19 cellular contexts compared by ENCODE assay signal in genomic region chr1:43446881-43447835, GRCh38. TPM values are rescaled to one million over a fixed set of nuclear protein-coding genes. Genes with fewer than 3 reads are reported as not detected.
DNase-seq lines count a peak whose midpoint lies in the region; ATAC-seq, FAIRE-seq and TF ChIP-seq lines count a peak whose summit lies in the region.
"Had no signal": no experiment of that assay in that cellular context is flagged by ENCODE, and none has a peak within 500 bp of the region (broad histone marks: within the 10 kb centered on the region; RNA-seq: fewer than 3 reads in every experiment).

No MANE protein-coding gene starts in this region.

- peak; percentile 9 for FAIRE-seq in urothelium cell line (lab: Jason Lieb, UNC)
- no peak for FAIRE-seq in GM12892 (lab: Jason Lieb, UNC)
- FAIRE-seq: A549 had no signal

- DNase-seq in activated naive CD4-positive, alpha-beta T cell treated with anti-CD3 and anti-CD28 coated beads, Interleukin-2, amount 10 ng/mL, durations not matched to agents 7 days and 5 days, result peak; percentile 18
- no peak for DNase-seq in activated naive CD4-positive, alpha-beta T cell (lab: John Stamatoyannopoulos, UW)
- DNase-seq in lower lobe of right lung, result peak; percentile 24
- DNase-seq in urothelium cell line (ENCODE audit: low spot score), result no peak
- DNase-seq in GM12892 (ENCODE audit: insufficient read length), result no peak
- no peak for DNase-seq in foreskin melanocyte
- DNase-seq in stimulated activated CD4-positive, alpha-beta T cell treated with anti-CD3 and anti-CD28 coated beads, Interleukin-4, amount 100 ng/mL, for 24 hours, result no peak
- DNase-seq: activated T-cell treated with anti-CD3 and anti-CD28 coated beads, Interleukin-2, amount 50 U/mL, for 48 hours; left ventricle myocardium superior; NCI-H1105 treated with DMSO at 0.1 percent for 48 hours; NCI-H2029 treated with DMSO at 0.1 percent for 48 hours; SIG-M5; stimulated activated naive B cell treated with anti-CD40 and anti-IgM and Interleukin-4, amounts not matched to agents 10 μg/mL and 1 μg/mL and 100 μg/mL, for 72 hours had no signal

- CTCF ChIA-PET in activated naive CD4-positive, alpha-beta T cell treated with anti-CD3 and anti-CD28 coated beads, Interleukin-2, amount 10 ng/mL, durations not matched to agents 7 days and 5 days (lab: Charles Lee), result no interaction called here

- no peaks in the 10 kb centered on the region for H3K4me1 Mint-ChIP-seq in activated naive CD4-positive, alpha-beta T cell treated with anti-CD3 and anti-CD28 coated beads, Interleukin-2, amount 10 ng/mL, durations not matched to agents 7 days and 5 days
- H3K4me1 Mint-ChIP-seq: B cell had no signal

- no peaks in the 10 kb centered on the region for H3K9me3 Mint-ChIP-seq in activated naive CD4-positive, alpha-beta T cell treated with anti-CD3 and anti-CD28 coated beads, Interleukin-2, amount 10 ng/mL, durations not matched to agents 7 days and 5 days
- H3K9me3 Mint-ChIP-seq: dendritic cell treated with granulocyte-macrophage colony-stimulating factor and Interleukin-4, amounts not matched to agents 40 ng/mL and 50 ng/mL, for 4 days; stimulated activated naive B cell treated with anti-CD40 and anti-IgM and Interleukin-4, amounts not matched to agents 10 μg/mL and 1 μg/mL and 100 μg/mL, for 72 hours; T-cell had no signal

- TF ChIP-seq POLR2A in GM12892 (IDR thresholded peaks at IDR 0.05; ENCODE audit: low read depth, low read length), result no peak

- H3K36me3 ChIP-seq in lower lobe of right lung, result peaks cover 98% of the 10 kb centered on the region

- no peaks in the 10 kb centered on the region for H3K27me3 ChIP-seq in lower lobe of right lung (ENCODE audit: low read depth)
- H3K27me3 ChIP-seq: heart left ventricle had no signal

- H3K4me3 ChIP-seq in lower lobe of right lung, result no peak overlapping the region
- H3K4me3 ChIP-seq: A549, heart left ventricle had no signal

- H3K4me1 ChIP-seq in lower lobe of right lung, result peaks cover 2% of the 10 kb centered on the region
- H3K4me1 ChIP-seq: A549 had no signal

- peak overlapping the region; percentile 22 for H3K27ac ChIP-seq in angular gyrus (ENCODE audit: low read depth, low read length)
- no peak overlapping the region for H3K27ac ChIP-seq in lower lobe of right lung

- intact Hi-C loops in lower lobe of right lung (cut with DNase I), result no loop called here

- no peaks in the 10 kb centered on the region for H3K9me3 ChIP-seq in lower lobe of right lung
- H3K9me3 ChIP-seq: A549, heart left ventricle had no signal

- H3K27ac Mint-ChIP-seq in activated naive CD4-positive, alpha-beta T cell treated with anti-CD3 and anti-CD28 coated beads, Interleukin-2, amount 10 ng/mL, durations not matched to agents 7 days and 5 days, result no peak overlapping the region
- H3K27ac Mint-ChIP-seq: B cell; dendritic cell treated with granulocyte-macrophage colony-stimulating factor and Interleukin-4, amounts not matched to agents 40 ng/mL and 50 ng/mL, for 4 days; stimulated activated naive B cell treated with anti-CD40 and anti-IgM and Interleukin-4, amounts not matched to agents 10 μg/mL and 1 μg/mL and 100 μg/mL, for 72 hours; T-cell had no signal

- no peak overlapping the region for H3K4me3 Mint-ChIP-seq in activated naive CD4-positive, alpha-beta T cell treated with anti-CD3 and anti-CD28 coated beads, Interleukin-2, amount 10 ng/mL, durations not matched to agents 7 days and 5 days
- H3K4me3 Mint-ChIP-seq: B cell; dendritic cell treated with granulocyte-macrophage colony-stimulating factor and Interleukin-4, amounts not matched to agents 40 ng/mL and 50 ng/mL, for 4 days; stimulated activated naive B cell treated with anti-CD40 and anti-IgM and Interleukin-4, amounts not matched to agents 10 μg/mL and 1 μg/mL and 100 μg/mL, for 72 hours; T-cell had no signal

- H3K36me3 Mint-ChIP-seq in activated naive CD4-positive, alpha-beta T cell treated with anti-CD3 and anti-CD28 coated beads, Interleukin-2, amount 10 ng/mL, durations not matched to agents 7 days and 5 days, result peaks cover 61% of the 10 kb centered on the region

- TF ChIP-seq CTCF in lower lobe of right lung (IDR thresholded peaks at IDR 0.05), result no peak

- no peak for ATAC-seq in lower lobe of right lung
- ATAC-seq: A549; stimulated activated naive B cell treated with anti-CD40 and anti-IgM and Interleukin-4, amounts not matched to agents 10 μg/mL and 1 μg/mL and 100 μg/mL, for 72 hours; T-cell had no signal

- no peaks in the 10 kb centered on the region for H3K27me3 Mint-ChIP-seq in activated naive CD4-positive, alpha-beta T cell treated with anti-CD3 and anti-CD28 coated beads, Interleukin-2, amount 10 ng/mL, durations not matched to agents 7 days and 5 days
- H3K27me3 Mint-ChIP-seq: B cell; dendritic cell treated with granulocyte-macrophage colony-stimulating factor and Interleukin-4, amounts not matched to agents 40 ng/mL and 50 ng/mL, for 4 days; stimulated activated naive B cell treated with anti-CD40 and anti-IgM and Interleukin-4, amounts not matched to agents 10 μg/mL and 1 μg/mL and 100 μg/mL, for 72 hours; T-cell had no signal

RNA-seq across cellular contexts. Expression of gene HYI, which starts 6.6 kb away (rescaled TPM):
- 67.7 TPM for total RNA-seq in lower lobe of right lung
- 5.6 TPM for polyA plus RNA-seq in GM12892 (2012; ENCODE audit: missing spikeins)

RNA-seq across cellular contexts. Expression of gene SZT2, which starts 57.5 kb away (rescaled TPM):
- total RNA-seq in lower lobe of right lung, result 71.5 TPM
- 16.1 TPM for polyA plus RNA-seq in GM12892 (2012; ENCODE audit: missing spikeins)

RNA-seq across cellular contexts. Expression of gene MED8, which starts 57.6 kb away (rescaled TPM):
- total RNA-seq in lower lobe of right lung, result 35.4 TPM
- polyA plus RNA-seq in GM12892 (2012; ENCODE audit: missing spikeins), result 26.0 TPM

Comparison
In these comparisons a context has a peak if more than half of its experiments do, and no peak if none do; other contexts are left out.
1. DNase-seq: peak in activated naive CD4-positive, alpha-beta T cell treated with anti-CD3 and anti-CD28 coated beads, Interleukin-2, amount 10 ng/mL, durations not matched to agents 7 days and 5 days (single experiment) and lower lobe of right lung (single experiment); none in activated naive CD4-positive, alpha-beta T cell (0 of 4), urothelium cell line (single experiment), GM12892 (single experiment), foreskin melanocyte (single experiment) and stimulated activated CD4-positive, alpha-beta T cell treated with anti-CD3 and anti-CD28 coated beads, Interleukin-4, amount 100 ng/mL, for 24 hours (single experiment).